ENCODE assay signal across 1 cellular context in the genomic region with DNA sequence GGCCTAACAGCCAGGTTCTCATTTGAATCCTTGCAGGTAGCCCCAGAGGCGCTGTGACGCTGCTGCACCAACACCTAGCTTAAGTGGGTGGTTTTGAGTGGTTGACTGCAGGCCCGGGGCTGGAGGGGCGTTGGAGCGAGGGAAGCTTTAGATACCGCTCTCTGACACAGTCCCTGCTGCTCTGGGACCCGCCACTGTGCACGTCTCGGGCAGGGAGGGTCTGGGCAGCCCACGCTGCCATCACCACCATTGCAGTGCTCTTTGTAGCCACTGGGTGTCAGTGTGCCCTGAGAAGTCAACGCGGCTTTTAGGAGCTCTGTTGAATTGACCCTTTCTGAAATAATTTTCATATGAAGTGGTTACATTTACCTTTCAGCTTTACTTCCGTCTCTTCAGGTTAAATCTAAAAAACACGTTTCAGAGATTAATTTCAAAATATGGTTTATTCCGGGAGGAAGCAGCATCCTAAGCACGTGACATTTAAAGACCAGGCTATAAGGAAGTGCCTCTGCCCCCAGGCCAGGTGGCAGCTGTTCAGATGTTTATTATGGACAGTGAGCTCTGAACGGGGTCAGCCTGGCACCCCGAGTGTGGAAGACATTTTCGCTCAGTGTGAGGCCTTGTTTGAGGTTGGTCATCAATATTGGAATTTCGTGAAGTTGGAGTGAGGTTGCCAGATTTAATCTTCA.
A peak's percentile ranks its signal among the peaks of the same experiment; 100 is the strongest.
TF ChIP-seq lines count a peak whose summit lies in the region.

No MANE protein-coding gene starts in this region.

TF ChIP-seq in IMR-90, 13 proteins besides CTCF, POLR2A, EP300 and RAD21:
- TF ChIP-seq SMC3 (IDR thresholded peaks at IDR 0.05; ENCODE audit: low read depth, low read length) (peak; percentile 96), MXI1 (IDR thresholded peaks at IDR 0.05; ENCODE audit: borderline replicate concordance, low read depth, low read length) (no peak), NFE2L2 (IDR thresholded peaks at IDR 0.05; ENCODE audit: low read depth, low read length) (no peak)
